ENCODE assay signal across 16 cellular contexts in the genomic region with DNA sequence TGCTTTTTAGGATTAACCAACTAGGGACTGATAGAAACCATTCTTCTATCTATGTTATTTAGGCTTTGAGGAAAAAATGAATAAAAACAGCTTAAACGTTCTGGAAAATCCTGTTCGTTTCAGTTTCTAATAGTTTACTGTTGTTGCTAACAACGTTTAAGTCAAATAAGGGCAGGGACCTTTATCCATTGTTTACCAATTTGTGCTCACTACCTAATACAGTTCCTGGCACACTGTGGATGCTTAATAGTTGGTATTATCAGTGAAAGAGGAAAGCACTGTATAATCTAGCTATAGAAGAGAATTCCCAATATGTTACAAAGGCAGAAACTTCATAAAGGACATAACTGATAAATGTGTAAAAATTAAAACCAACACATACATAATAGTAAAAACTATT. TPM values are rescaled to one million over a fixed set of nuclear protein-coding genes. Genes with fewer than 3 reads are reported as not detected.
DNase-seq lines count a peak whose midpoint lies in the region; ATAC-seq, FAIRE-seq and TF ChIP-seq lines count a peak whose summit lies in the region.
"Had no signal": no experiment of that assay in that cellular context is flagged by ENCODE, and none has a peak within 500 bp of the region (broad histone marks: within the 10 kb centered on the region; RNA-seq: fewer than 3 reads in every experiment).

No MANE protein-coding gene starts in this region.

- CTCF ChIA-PET in RWPE1 (lab: Yijun Ruan, JAX) = interaction anchor here (0.6 kb wide), 1 partner anchor 63 kb away, joined by 3 read pairs; no protein-coding TSS in a partner anchor
- CTCF ChIA-PET in HepG2 (lab: Yijun Ruan, JAX; ENCODE audit: low intra/inter-chr PET ratio, low total read pairs) = no interaction called here

- peak overlapping the region; percentile 97 for H3K27ac ChIP-seq in GM23248
- peak overlapping the region; percentile 73 for H3K27ac ChIP-seq in RWPE1
- peak overlapping the region; percentile 68 for H3K27ac ChIP-seq in HepG2 (ENCODE audit: extremely low read length, insufficient read depth, low read length)
- H3K27ac ChIP-seq in smooth muscle cell (ENCODE audit: low read depth) = peak overlapping the region; percentile 82

- H3F3A ChIP-seq in GM23248 (ENCODE audit: insufficient read depth) (peaks cover 57% of the 10 kb centered on the region), smooth muscle cell (ENCODE audit: low read depth) (no peaks in the 10 kb centered on the region)

- H3K9me3 ChIP-seq in GM23248 (ENCODE audit: low read depth) = no peaks in the 10 kb centered on the region
- no peaks in the 10 kb centered on the region for H3K9me3 ChIP-seq in HepG2 (ENCODE audit: low read length)
- H3K9me3 ChIP-seq in smooth muscle cell (replicated peaks; ENCODE audit: low read depth) = no peaks in the 10 kb centered on the region

- H2AFZ ChIP-seq in GM23248 = no peak overlapping the region
- no peak overlapping the region for H2AFZ ChIP-seq in HepG2 (ENCODE audit: low read length)
- no peak overlapping the region for H2AFZ ChIP-seq in smooth muscle cell (ENCODE audit: low read depth)

- H3K36me3 ChIP-seq in GM23248 (ENCODE audit: low read depth) (peaks cover 66% of the 10 kb centered on the region), HepG2 (replicated peaks in 1 of 2; ENCODE audit: control insufficient read depth in 1 of 2, insufficient read depth in 2 of 2, low read length in 2 of 2) (peaks cover 20 to 81% of the 10 kb centered on the region in 2 experiments), smooth muscle cell (ENCODE audit: low read depth) (peaks cover 34% of the 10 kb centered on the region)

- H3K4me1 ChIP-seq in GM23248 (ENCODE audit: insufficient read depth) (peaks cover 35% of the 10 kb centered on the region), HepG2 (ENCODE audit: insufficient read depth, low read length) (peaks cover 26% of the 10 kb centered on the region), smooth muscle cell (ENCODE audit: low read depth) (no peaks in the 10 kb centered on the region)

- H3K9ac ChIP-seq in GM23248 = no peak overlapping the region
- H3K9ac ChIP-seq in HepG2 (ENCODE audit: insufficient read depth, low read depth, low read length) = no peak overlapping the region
- no peak overlapping the region for H3K9ac ChIP-seq in smooth muscle cell (ENCODE audit: low read depth)

- intact Hi-C loops in HepG2 (cut with micrococcal nuclease; ENCODE audit: unreplicated experiment) = no loop called here

- 44 to 56% methylated on average over 3 of the region's 3 CpGs for WGBS in GM23248 (ENCODE audit: low coverage in 1 of 2, low lambda C conversion rate in 2 of 2, missing lambda C conversion rate in 2 of 2), 2 experiments
- WGBS in HepG2 (ENCODE audit: low lambda C conversion rate) = 80% methylated on average over 3 of the region's 3 CpGs
- WGBS in smooth muscle cell (ENCODE audit: low lambda C conversion rate) = 99% methylated on average over 3 of the region's 3 CpGs

- TF ChIP-seq CTCF in RWPE1 (conservative IDR thresholded peaks at IDR 0.05; ENCODE audit: low read depth) = no peak
- TF ChIP-seq CTCF in HepG2 (CRISPR knock-in tag; IDR thresholded peaks at IDR 0.05) = no peak
- no peak for TF ChIP-seq CTCF in smooth muscle cell (IDR thresholded peaks at IDR 0.05; ENCODE audit: borderline replicate concordance, insufficient read depth, poor library complexity, severe bottlenecking)

- H3K4me2 ChIP-seq in GM23248 (ENCODE audit: unreplicated experiment) (no peak overlapping the region), HepG2 (ENCODE audit: low read depth, low read length) (no peak overlapping the region), smooth muscle cell (no peak overlapping the region)

- H3K79me2 ChIP-seq in GM23248 (ENCODE audit: insufficient read depth) (peaks cover 45% of the 10 kb centered on the region), HepG2 (ENCODE audit: insufficient read depth, low read length) (no peaks in the 10 kb centered on the region), smooth muscle cell (ENCODE audit: low read depth) (no peaks in the 10 kb centered on the region)

- H3K27me3 ChIP-seq in GM23248 (replicated peaks; ENCODE audit: insufficient read depth) (no peaks in the 10 kb centered on the region), HepG2 (ENCODE audit: control insufficient read depth in 1 of 2, insufficient read depth in 2 of 2, low read length in 2 of 2) (no peaks in the 10 kb centered on the region), smooth muscle cell (ENCODE audit: low read depth) (no peaks in the 10 kb centered on the region)

- no peak for ATAC-seq in HepG2

- POLR2A ChIA-PET in RWPE1 (lab: Yijun Ruan, JAX; ENCODE audit: low non-redundant PET) = no interaction called here
- POLR2A ChIA-PET in HepG2 (lab: Yijun Ruan, JAX) = no interaction called here

- no peak for FAIRE-seq in HepG2 (lab: Jason Lieb, UNC)
- FAIRE-seq: GM19239, K562 had no signal

- TF ChIP-seq RAD21 in HepG2 (CRISPR knock-in tag; IDR thresholded peaks at IDR 0.05) = no peak

- H3K4me3 ChIP-seq in GM23248 = no peak overlapping the region
- no peak overlapping the region for H3K4me3 ChIP-seq in HepG2 (replicated peaks in 1 of 3; ENCODE audit: insufficient read depth in 1 of 3, low read depth in 2 of 3, low read length in 3 of 3)
- no peak overlapping the region for H3K4me3 ChIP-seq in smooth muscle cell
- H3K4me3 ChIP-seq: K562 had no signal

- no peaks in the 10 kb centered on the region for H3K9me2 ChIP-seq in GM23248 (ENCODE audit: insufficient read depth)

- no peaks in the 10 kb centered on the region for H4K20me1 ChIP-seq in GM23248 (ENCODE audit: insufficient read depth)
- H4K20me1 ChIP-seq in HepG2 (ENCODE audit: insufficient read depth, low read length) = no peaks in the 10 kb centered on the region
- peaks cover 25% of the 10 kb centered on the region for H4K20me1 ChIP-seq in smooth muscle cell (ENCODE audit: low read depth)

- TF ChIP-seq EP300 in HepG2 (IDR thresholded peaks at IDR 0.05; ENCODE audit: low read depth in 2 of 2, low read length in 2 of 2) (no peak), HepG2 (CRISPR knock-in tag; IDR thresholded peaks at IDR 0.05; ENCODE audit: borderline replicate concordance) (no peak)

- DNase-seq in GM23248 (peak; percentile 2), RWPE1 (ENCODE audit: low spot score) (no peak), HepG2 (ENCODE audit: low spot score) (no peak), smooth muscle cell (lab: John Stamatoyannopoulos, UW; ENCODE audit: unreplicated experiment) (no peak), middle frontal gyrus (ENCODE audit: extremely low spot score, low spot score) (no peak)
- DNase-seq in stimulated activated CD4-positive, alpha-beta T cell treated with anti-CD3 and anti-CD28 coated beads, Interleukin-12 subunit alpha, Interleukin-12 subunit beta, amount 100 ng/mL, for 4 hours = no peak
- no peak for DNase-seq in stimulated activated naive CD4-positive, alpha-beta T cell treated with Interleukin-2 at 50 U/mL for 16 hours (lab: John Stamatoyannopoulos, UW)
- DNase-seq: CD4-positive, alpha-beta T cell; DMS79; H7; NCI-H1417 treated with DMSO at 0.1 percent for 48 hours; NCI-H1930; NCI-H526 treated with DMSO at 0.1 percent for 48 hours; RPMI8226 had no signal

- in situ Hi-C loops in GM23248 (cut with MboI) = no loop called here
- in situ Hi-C loops in HepG2 (cut with HindIII; ENCODE audit: extremely low pct_ligation_motif_present, low pct_unique_long_range_greater_than_20kb) = no loop called here

- no TSS peak for BruUV-seq in HepG2 (replicated peaks; lab: Mats Ljungman, UMichigan)

- TF ChIP-seq POLR2A in HepG2 (IDR thresholded peaks at IDR 0.05; ENCODE audit: insufficient read depth in 1 of 2, low read depth in 2 of 2, low read length in 2 of 2) = no peak

TF ChIP-seq in HepG2, 621 proteins besides CTCF, POLR2A, EP300 and RAD21 (continues in another document):
- TF ChIP-seq ZSCAN21 (CRISPR knock-in tag; IDR thresholded peaks at IDR 0.05; ENCODE audit: borderline replicate concordance) (no peak), HMG20B (CRISPR knock-in tag; conservative IDR thresholded peaks at IDR 0.05) (no peak), ZBTB26 (CRISPR knock-in tag; IDR thresholded peaks at IDR 0.05; ENCODE audit: borderline replicate concordance) (no peak), ZSCAN25 (CRISPR knock-in tag; IDR thresholded peaks at IDR 0.05) (no peak)

RNA-seq across cellular contexts. Expression of gene ZFR, which starts 52.5 kb away (rescaled TPM):
- total RNA-seq in GM23248 (2014; rRNA removed; shearing (Covaris generic)) = 110 and 124 TPM in 2 replicates
- 103 and 110 TPM in 2 replicates for polyA plus RNA-seq in GM23248 (2016; fragmentation: Nextera tagmentation; extraction: Ambion mirVana)
- total RNA-seq in HepG2 (2016; rRNA removed; fragmentation: Illumina TruSeq; extraction: Trizol) = 89.0 and 139 TPM in 2 replicates
- 22.0 and 24.1 TPM in 2 replicates for total RNA-seq in HepG2 (2016; cell fraction: cytosol; rRNA removed; fragmentation: Illumina TruSeq; extraction: Trizol; ENCODE audit: low read depth)
- 87.3 and 135 TPM in 2 replicates for total RNA-seq in HepG2 (2016; cell fraction: insoluble cytoplasmic fraction; rRNA removed; fragmentation: Illumina TruSeq; extraction: Trizol)
- total RNA-seq in HepG2 (2016; cell fraction: membrane; rRNA removed; fragmentation: Illumina TruSeq; extraction: Trizol) = 38.7 and 46.1 TPM in 2 replicates
- 78.3 and 83.8 TPM in 2 replicates for total RNA-seq in HepG2 (2016; cell fraction: nucleus; rRNA removed; fragmentation: Illumina TruSeq; extraction: Trizol)
- polyA plus RNA-seq in HepG2 (2011; rRNA removed) = 77.1 and 92.8 TPM in 2 replicates
- 59.0 and 61.6 TPM in 2 replicates for polyA plus RNA-seq in HepG2 (2011; cell fraction: cytosol; rRNA removed)
- 51.2 and 56.7 TPM in 2 replicates for polyA plus RNA-seq in HepG2 (2011; cell fraction: nucleus; rRNA removed)
- 42.8 and 59.8 TPM in 2 replicates for polyA plus RNA-seq in HepG2 (2012)
- polyA plus RNA-seq in HepG2 (2016; cell fraction: cytosol; fragmentation: Illumina TruSeq; extraction: Trizol; ENCODE audit: low read depth) = 4.2 and 5.3 TPM in 2 replicates
- 105 and 109 TPM in 2 replicates for polyA plus RNA-seq in HepG2 (2016; cell fraction: insoluble cytoplasmic fraction; fragmentation: Illumina TruSeq; extraction: Trizol; ENCODE audit: low read depth)
- 14.8 and 18.1 TPM in 2 replicates for polyA plus RNA-seq in HepG2 (2016; cell fraction: membrane; fragmentation: Illumina TruSeq; extraction: Trizol; ENCODE audit: low read depth)
- 89.8 and 90.3 TPM in 2 replicates for polyA plus RNA-seq in HepG2 (2016; cell fraction: nucleus; fragmentation: Illumina TruSeq; extraction: Trizol; ENCODE audit: insufficient read depth, low read depth)
- polyA minus RNA-seq in HepG2 (2011; rRNA and poly(A)+ RNA removed; ENCODE audit: low replicate concordance) = 293 and 343 TPM in 2 replicates
- polyA minus RNA-seq in HepG2 (2011; cell fraction: cytosol; rRNA and poly(A)+ RNA removed) = 57.4 and 58.9 TPM in 2 replicates
- polyA minus RNA-seq in HepG2 (2011; cell fraction: nucleus; rRNA and poly(A)+ RNA removed) = 77.6 and 92.6 TPM in 2 replicates
- 77.0 and 80.2 TPM in 2 replicates for total RNA-seq in smooth muscle cell
- 54.9 and 61.1 TPM in 2 replicates for polyA plus RNA-seq in smooth muscle cell
